Comparison of ENCODE assay signal across 14 cellular contexts in the genomic region with DNA sequence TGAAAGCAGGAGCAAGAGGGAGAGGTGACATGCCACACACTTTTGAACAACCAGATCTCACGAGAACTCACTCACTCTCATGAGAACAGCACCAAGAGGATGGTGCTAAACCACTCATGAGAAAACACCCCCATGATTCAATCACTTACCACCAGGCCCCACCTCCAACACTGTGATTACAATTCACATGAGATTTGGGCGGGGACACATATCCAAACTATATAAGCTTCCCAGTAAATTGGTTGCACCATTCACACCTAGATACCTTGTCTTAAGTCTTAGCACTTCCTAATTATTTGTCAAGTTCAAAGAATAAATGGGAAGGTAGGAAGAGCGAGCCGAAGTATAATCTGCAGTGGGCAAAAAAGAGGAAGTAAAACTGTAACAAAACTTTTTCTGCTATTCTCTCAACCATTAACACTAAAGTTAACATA. TPM values are rescaled to one million over a fixed set of nuclear protein-coding genes. Genes with fewer than 3 reads are reported as not detected.
DNase-seq lines count a peak whose midpoint lies in the region; ATAC-seq, FAIRE-seq and TF ChIP-seq lines count a peak whose summit lies in the region.
"Had no signal": no experiment of that assay in that cellular context is flagged by ENCODE, and none has a peak within 500 bp of the region (broad histone marks: within the 10 kb centered on the region; RNA-seq: fewer than 3 reads in every experiment).

No MANE protein-coding gene starts in this region.

- H3K4me3 ChIP-seq in transverse colon (no peak overlapping the region), small intestine (ENCODE audit: low read depth in 1 of 2, low read length in 2 of 2) (no peak overlapping the region)

- ATAC-seq in GM18517 (IDR thresholded peaks at IDR 0.05; ENCODE audit: unreplicated experiment) (peak; percentile 72), GM21447 (IDR thresholded peaks at IDR 0.05; ENCODE audit: unreplicated experiment) (peak; percentile 61), HG03045 (IDR thresholded peaks at IDR 0.05; ENCODE audit: unreplicated experiment) (peak; percentile 59)

- no peak for FAIRE-seq in small intestine (lab: Jason Lieb, UNC)

- no peak for TF ChIP-seq EP300 in transverse colon (IDR thresholded peaks at IDR 0.05; ENCODE audit: low read depth)

- no peak for TF ChIP-seq POLR2A in transverse colon (IDR thresholded peaks at IDR 0.05)

- 52 to 57% methylated on average over 3 to 4 of the region's 4 CpGs for whole genome bisulfite sequencing in transverse colon (ENCODE audit: low coverage in 1 of 2), 2 donors
- WGBS in small intestine, 3 donors, result 46 to 64% (median 46%) methylated on average over 4 of the region's 4 CpGs

- in situ Hi-C loops in transverse colon (cut with MboI; ENCODE audit: low pct_ligation_motif_present in 1 of 4, low pct_unique_long_range_greater_than_20kb in 1 of 4, low sequenced_read_pairs in 3 of 4), result no loop called here

- H3K9me3 ChIP-seq in transverse colon (no peaks in the 10 kb centered on the region), small intestine (ENCODE audit: control insufficient read depth, low read depth) (no peaks in the 10 kb centered on the region)

- no peak for TF ChIP-seq CTCF in transverse colon (IDR thresholded peaks at IDR 0.05)

- intact Hi-C loops in transverse colon (cut with DNase I; ENCODE audit: low total_unique reads), result no loop called here

- H3K4me1 ChIP-seq in transverse colon (no peaks in the 10 kb centered on the region), small intestine (ENCODE audit: control insufficient read depth in 2 of 2, insufficient read depth in 1 of 2, low read depth in 1 of 2, low read length in 1 of 2) (no peaks in the 10 kb centered on the region)

- H3K27me3 ChIP-seq in transverse colon, result no peaks in the 10 kb centered on the region
- no peaks in the 10 kb centered on the region for H3K27me3 ChIP-seq in small intestine (ENCODE audit: control insufficient read depth in 2 of 2, insufficient read depth in 2 of 2, low read length in 2 of 2)

- H3K36me3 ChIP-seq in transverse colon (no peaks in the 10 kb centered on the region), small intestine (ENCODE audit: control insufficient read depth in 2 of 2, insufficient read depth in 2 of 2, low read length in 2 of 2) (no peaks in the 10 kb centered on the region)

- no peak overlapping the region for H3K27ac ChIP-seq in transverse colon
- H3K27ac ChIP-seq in small intestine (ENCODE audit: low read depth in 1 of 2, low read length in 1 of 2), result no peak overlapping the region

- DNase-seq in MV-4-11 (lab: John Stamatoyannopoulos, UW) (peak; percentile 59), NCI-H1694 treated with DMSO at 0.1 percent for 48 hours (lab: John Stamatoyannopoulos, UW) (no peak), NCI-H1436 treated with DMSO at 0.1 percent for 48 hours (lab: John Stamatoyannopoulos, UW) (no peak), transverse colon (no peak), small intestine (no peak)
- DNase-seq: activated CD4-positive, alpha-beta T cell treated with anti-CD3 and anti-CD28 coated beads for 4 hours; activated naive CD4-positive, alpha-beta T cell treated with anti-CD3 and anti-CD28 coated beads for 36 hours; NCI-H1417 had no signal

RNA-seq across cellular contexts. Expression of a gene that starts 34.3 kb away (rescaled TPM):
- not detected for total RNA-seq in transverse colon
- not detected for polyA plus RNA-seq in small intestine
- total RNA-seq: activated naive CD4-positive, alpha-beta T cell treated with anti-CD3 and anti-CD28 coated beads for 36 hours; HT-29; progenitor cell of endocrine pancreas; temporal lobe had no signal
